Comparison of ENCODE assay signal across 8 cellular contexts in genomic region chr17:17044846-17045561, GRCh38. TPM values are rescaled to one million over a fixed set of nuclear protein-coding genes. Genes with fewer than 3 reads are reported as not detected.
DNase-seq lines count a peak whose midpoint lies in the region; ATAC-seq and TF ChIP-seq lines count a peak whose summit lies in the region.

No MANE protein-coding gene starts in this region.

- H3K27me3 ChIP-seq in OCI-LY1 (ENCODE audit: insufficient read depth, low read length) (no peaks in the 10 kb centered on the region), brain microvascular endothelial cell (replicated peaks) (no peaks in the 10 kb centered on the region), kidney epithelial cell (ENCODE audit: control insufficient read depth, insufficient read depth, low read length) (no peaks in the 10 kb centered on the region)

- peak; percentile 61 for DNase-seq in Ammon's horn (ENCODE audit: low spot score)
- DNase-seq in brain microvascular endothelial cell: peak; percentile 59
- DNase-seq in kidney epithelial cell (ENCODE audit: low read depth): no peak

- H3K4me3 ChIP-seq in OCI-LY1 (ENCODE audit: low read depth, low read length, poor library complexity, severe bottlenecking): peak overlapping the region; percentile 90
- H3K4me3 ChIP-seq in brain microvascular endothelial cell (ENCODE audit: low read depth, low read length): peak overlapping the region; percentile 87
- peak overlapping the region; percentile 10 for H3K4me3 ChIP-seq in kidney epithelial cell (ENCODE audit: low read depth, low read length)

- H3K27me3 Mint-ChIP-seq in stimulated activated memory B cell treated with anti-CD40 and anti-IgM and Interleukin-4, amounts not matched to agents 10 μg/mL and 1 μg/mL and 100 μg/mL, for 72 hours: no peaks in the 10 kb centered on the region

- peaks cover 3% of the 10 kb centered on the region for H3K9me3 ChIP-seq in OCI-LY1 (ENCODE audit: low read length)

- peaks cover 5% of the 10 kb centered on the region for H3K36me3 Mint-ChIP-seq in stimulated activated memory B cell treated with anti-CD40 and anti-IgM and Interleukin-4, amounts not matched to agents 10 μg/mL and 1 μg/mL and 100 μg/mL, for 72 hours

- no peaks in the 10 kb centered on the region for H3F3A ChIP-seq in OCI-LY1 (ENCODE audit: insufficient read depth, low read length)

- peaks cover 73% of the 10 kb centered on the region for H3K4me1 Mint-ChIP-seq in stimulated activated memory B cell treated with anti-CD40 and anti-IgM and Interleukin-4, amounts not matched to agents 10 μg/mL and 1 μg/mL and 100 μg/mL, for 72 hours

- peaks cover 66% of the 10 kb centered on the region for H3K79me2 ChIP-seq in OCI-LY1 (ENCODE audit: insufficient read depth, low read length)

- peak; percentile 19 for ATAC-seq in GM18867 (IDR thresholded peaks at IDR 0.05; ENCODE audit: unreplicated experiment)
- ATAC-seq in stimulated activated memory B cell treated with anti-CD40 and anti-IgM and Interleukin-4, amounts not matched to agents 10 μg/mL and 1 μg/mL and 100 μg/mL, for 72 hours: peak; percentile 32
- ATAC-seq in HG03460 (IDR thresholded peaks at IDR 0.05; ENCODE audit: unreplicated experiment): no peak
- ATAC-seq in GM21723 (IDR thresholded peaks at IDR 0.05; ENCODE audit: unreplicated experiment): no peak

- in situ Hi-C loops in brain microvascular endothelial cell (cut with HindIII; ENCODE audit: low pct_ligation_motif_present, low sequenced_read_pairs): no loop called here

- H3K27ac Mint-ChIP-seq in stimulated activated memory B cell treated with anti-CD40 and anti-IgM and Interleukin-4, amounts not matched to agents 10 μg/mL and 1 μg/mL and 100 μg/mL, for 72 hours: peak overlapping the region; percentile 74

- peaks cover 5% of the 10 kb centered on the region for H3K36me3 ChIP-seq in OCI-LY1 (ENCODE audit: insufficient read depth, low read length)
- H3K36me3 ChIP-seq in brain microvascular endothelial cell (replicated peaks): no peaks in the 10 kb centered on the region
- H3K36me3 ChIP-seq in kidney epithelial cell (ENCODE audit: control insufficient read depth, insufficient read depth, low read length): no peaks in the 10 kb centered on the region

- H3K27ac ChIP-seq in OCI-LY1 (ENCODE audit: low read depth, low read length, poor library complexity, severe bottlenecking): peak overlapping the region; percentile 33
- H3K27ac ChIP-seq in brain microvascular endothelial cell: peak overlapping the region; percentile 83

- H3K9me3 Mint-ChIP-seq in stimulated activated memory B cell treated with anti-CD40 and anti-IgM and Interleukin-4, amounts not matched to agents 10 μg/mL and 1 μg/mL and 100 μg/mL, for 72 hours: no peaks in the 10 kb centered on the region

- no peaks in the 10 kb centered on the region for H4K20me1 ChIP-seq in OCI-LY1 (ENCODE audit: insufficient read depth, low read length)

- H3K4me2 ChIP-seq in OCI-LY1 (ENCODE audit: low read length): peak overlapping the region; percentile 93

- TF ChIP-seq CTCF in OCI-LY1 (IDR thresholded peaks at IDR 0.05; ENCODE audit: low read length) (no peak), brain microvascular endothelial cell (IDR thresholded peaks at IDR 0.05; ENCODE audit: low read depth, low read length, missing control alignments) (no peak), kidney epithelial cell (IDR thresholded peaks at IDR 0.05; ENCODE audit: insufficient read depth, low read length, poor library complexity, severe bottlenecking) (no peak)

- H3K4me1 ChIP-seq in OCI-LY1 (ENCODE audit: insufficient read depth, low read length, severe bottlenecking): peaks cover 34% of the 10 kb centered on the region

- H3K9ac ChIP-seq in OCI-LY1 (ENCODE audit: low read length): peak overlapping the region; percentile 94; the same call in 1 of the 2 replicates

- H2AFZ ChIP-seq in OCI-LY1 (ENCODE audit: low read length): no peak overlapping the region

- no peaks in the 10 kb centered on the region for H3K9me2 ChIP-seq in OCI-LY1 (ENCODE audit: low read depth, low read length)

- peak overlapping the region; percentile 91 for H3K4me3 Mint-ChIP-seq in stimulated activated memory B cell treated with anti-CD40 and anti-IgM and Interleukin-4, amounts not matched to agents 10 μg/mL and 1 μg/mL and 100 μg/mL, for 72 hours

RNA-seq across cellular contexts. Expression of gene MPRIP, which starts 2.7 kb away (rescaled TPM):
- total RNA-seq in kidney epithelial cell: 99.6 and 135 TPM in 2 replicates

Comparison
In these comparisons a context has a peak if more than half of its experiments do, and no peak if none do; other contexts are left out.
1. ATAC-seq: peak in GM18867 (single experiment) and stimulated activated memory B cell treated with anti-CD40 and anti-IgM and Interleukin-4, amounts not matched to agents 10 μg/mL and 1 μg/mL and 100 μg/mL, for 72 hours (single experiment); none in HG03460 (single experiment) and GM21723 (single experiment).
2. H3K4me3 ChIP-seq: peak in every context shown above with its lines; median percentile 90 in OCI-LY1; 87 in brain microvascular endothelial cell; 10 in kidney epithelial cell.